ENCODE assay signal across 2 cellular contexts in genomic region chr4:94357624-94358023, GRCh38.
TF ChIP-seq lines count a peak whose summit lies in the region.

No MANE protein-coding gene starts in this region.

TF ChIP-seq in IMR-90, 13 proteins besides CTCF, POLR2A, EP300 and RAD21:
- TF ChIP-seq, protein P1, sequence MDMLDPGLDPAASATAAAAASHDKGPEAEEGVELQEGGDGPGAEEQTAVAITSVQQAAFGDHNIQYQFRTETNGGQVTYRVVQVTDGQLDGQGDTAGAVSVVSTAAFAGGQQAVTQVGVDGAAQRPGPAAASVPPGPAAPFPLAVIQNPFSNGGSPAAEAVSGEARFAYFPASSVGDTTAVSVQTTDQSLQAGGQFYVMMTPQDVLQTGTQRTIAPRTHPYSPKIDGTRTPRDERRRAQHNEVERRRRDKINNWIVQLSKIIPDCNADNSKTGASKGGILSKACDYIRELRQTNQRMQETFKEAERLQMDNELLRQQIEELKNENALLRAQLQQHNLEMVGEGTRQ (IDR thresholded peaks at IDR 0.05; ENCODE audit: low read depth, low read length), result no peak
- TF ChIP-seq RCOR1 (IDR thresholded peaks at IDR 0.05; ENCODE audit: insufficient replicate concordance, low read length), result no peak
- no peak for TF ChIP-seq SMC3 (IDR thresholded peaks at IDR 0.05; ENCODE audit: low read depth, low read length)
- no peak for TF ChIP-seq CEBPB (IDR thresholded peaks at IDR 0.05; ENCODE audit: low read depth, low read length)
- TF ChIP-seq, protein P2, sequence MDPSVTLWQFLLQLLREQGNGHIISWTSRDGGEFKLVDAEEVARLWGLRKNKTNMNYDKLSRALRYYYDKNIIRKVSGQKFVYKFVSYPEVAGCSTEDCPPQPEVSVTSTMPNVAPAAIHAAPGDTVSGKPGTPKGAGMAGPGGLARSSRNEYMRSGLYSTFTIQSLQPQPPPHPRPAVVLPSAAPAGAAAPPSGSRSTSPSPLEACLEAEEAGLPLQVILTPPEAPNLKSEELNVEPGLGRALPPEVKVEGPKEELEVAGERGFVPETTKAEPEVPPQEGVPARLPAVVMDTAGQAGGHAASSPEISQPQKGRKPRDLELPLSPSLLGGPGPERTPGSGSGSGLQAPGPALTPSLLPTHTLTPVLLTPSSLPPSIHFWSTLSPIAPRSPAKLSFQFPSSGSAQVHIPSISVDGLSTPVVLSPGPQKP (IDR thresholded peaks at IDR 0.05; ENCODE audit: borderline replicate concordance, low read depth, low read length), result no peak
- TF ChIP-seq NFE2L2 (IDR thresholded peaks at IDR 0.05; ENCODE audit: low read depth, low read length), result no peak
- TF ChIP-seq BHLHE40 (IDR thresholded peaks at IDR 0.05; ENCODE audit: low read depth, low read length), result no peak
- TF ChIP-seq FOS (IDR thresholded peaks at IDR 0.05; ENCODE audit: low read depth, low read length), result no peak

TF ChIP-seq in endothelial cell of umbilical vein, 7 proteins besides CTCF, POLR2A, EP300 and RAD21:
- TF ChIP-seq MAX (IDR thresholded peaks at IDR 0.05; ENCODE audit: insufficient read depth, insufficient read length) (no peak), GATA2 (IDR thresholded peaks at IDR 0.05; ENCODE audit: insufficient read depth, insufficient read length, low read depth, low read length) (peak; percentile 47), FOS (IDR thresholded peaks at IDR 0.05; ENCODE audit: borderline replicate concordance, insufficient read depth, low read length) (peak; percentile 72)
